ENCODE assay signal across 37 cellular contexts in the genomic region with DNA sequence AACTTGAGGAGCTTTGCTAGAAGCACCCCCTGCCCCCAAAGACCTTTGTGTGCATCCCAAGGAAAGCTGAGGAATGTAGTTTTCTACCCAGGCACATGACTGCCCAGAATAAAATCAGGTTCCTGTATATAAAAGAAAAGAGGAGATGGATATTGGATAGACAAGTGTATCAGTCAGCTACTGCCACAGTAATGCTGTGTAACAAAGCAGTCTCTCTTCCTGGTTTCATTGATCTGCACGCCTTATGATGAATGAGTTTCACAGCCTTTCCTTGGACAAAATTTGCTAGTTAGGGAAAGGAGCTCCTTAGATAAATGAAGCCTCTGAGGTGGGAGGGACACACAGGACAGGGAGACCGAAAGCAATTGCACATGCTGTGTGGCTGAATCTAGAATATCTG.
"Had no signal": no experiment of that assay in that cellular context is flagged by ENCODE, and none has a peak within 500 bp of the region (broad histone marks: within the 10 kb centered on the region; RNA-seq: fewer than 3 reads in every experiment).

No MANE protein-coding gene starts in this region.

- H3K4me1 Mint-ChIP-seq: activated B cell treated with CpG ODN at 0.5 μM for 24 hours; activated CD4-positive, alpha-beta T cell treated with anti-CD3 and anti-CD28 coated beads, Interleukin-2, amount 10 ng/mL, durations not matched to agents 24 days and 14 days; activated naive CD4-positive, alpha-beta T cell treated with anti-CD3 and anti-CD28 coated beads, Interleukin-2, amount 10 ng/mL, durations not matched to agents 7 days and 5 days; activated naive CD4-positive, alpha-beta T cell treated with anti-CD3 and anti-CD28 coated beads, Interleukin-2, amount 50 U/mL, for 24 hours; activated naive CD8-positive, alpha-beta T cell treated with anti-CD3 and anti-CD28 coated beads, Interleukin-2, amount 10 ng/mL, durations not matched to agents 7 days and 5 days; activated naive CD8-positive, alpha-beta T cell treated with anti-CD3 and anti-CD28 coated beads, Interleukin-2, amount 50 U/mL, for 24 hours; brain; central memory CD8-positive, alpha-beta T cell had no signal

- H3K36me3 ChIP-seq: ascending aorta, cardiac muscle cell had no signal

- H3K27me3 ChIP-seq: ascending aorta had no signal

- H3K36me3 Mint-ChIP-seq: activated CD4-positive, alpha-beta memory T cell treated with anti-CD3 and anti-CD28 coated beads for 36 hours; activated naive CD4-positive, alpha-beta T cell treated with anti-CD3 and anti-CD28 coated beads, Interleukin-2, amount 10 ng/mL, durations not matched to agents 7 days and 5 days; activated naive CD4-positive, alpha-beta T cell treated with anti-CD3 and anti-CD28 coated beads, Interleukin-2, amount 50 U/mL, for 24 hours; activated naive CD8-positive, alpha-beta T cell; activated naive CD8-positive, alpha-beta T cell treated with anti-CD3 and anti-CD28 coated beads, Interleukin-2, amount 10 ng/mL, durations not matched to agents 7 days and 5 days had no signal

- H3K27ac Mint-ChIP-seq: activated B cell treated with CpG ODN at 0.5 μM for 24 hours; activated CD4-positive, alpha-beta memory T cell treated with anti-CD3 and anti-CD28 coated beads for 36 hours; activated CD4-positive, alpha-beta T cell treated with anti-CD3 and anti-CD28 coated beads, Interleukin-2, amount 10 ng/mL, durations not matched to agents 24 days and 14 days; activated CD8-positive, alpha-beta T cell treated with anti-CD3 and anti-CD28 coated beads for 36 hours; activated naive CD4-positive, alpha-beta T cell treated with anti-CD3 and anti-CD28 coated beads, Interleukin-2, amount 10 ng/mL, durations not matched to agents 7 days and 5 days; activated naive CD4-positive, alpha-beta T cell treated with anti-CD3 and anti-CD28 coated beads, Interleukin-2, amount 50 U/mL, for 24 hours; activated naive CD8-positive, alpha-beta T cell; activated naive CD8-positive, alpha-beta T cell treated with anti-CD3 and anti-CD28 coated beads, Interleukin-2, amount 10 ng/mL, durations not matched to agents 7 days and 5 days; activated naive CD8-positive, alpha-beta T cell treated with anti-CD3 and anti-CD28 coated beads, Interleukin-2, amount 50 U/mL, for 24 hours; activated T-cell treated with anti-CD3 and anti-CD28 coated beads, Interleukin-2, amount 50 U/mL, for 72 hours; activated T-helper 2 cell treated with anti-CD3 and anti-CD28 coated beads, Interferon-gamma antibody, Interleukin-2, Interleukin-4, amounts not matched to agents 10 μg/mL and 5 μg/mL and 100 μg/mL, durations not matched to agents 14 hours and 24 hours and 36 hours; brain; T-helper 1 cell treated with Interleukin-12 subunit alpha and Interleukin-12 subunit beta and Interleukin-4 antibody, amounts not matched to agents 30 μg/mL and 1 μg/mL, for 36 hours; T-helper 2 cell treated with Interferon-gamma antibody and Interleukin-4, amounts not matched to agents 5 μg/mL and 100 μg/mL, for 36 hours had no signal

- H3K4me3 ChIP-seq: ascending aorta, cardiac muscle cell had no signal

- ATAC-seq: activated CD8-positive, alpha-beta T cell treated with anti-CD3 and anti-CD28 coated beads for 36 hours; activated naive CD8-positive, alpha-beta T cell treated with anti-CD3 and anti-CD28 coated beads, Interleukin-2, amount 50 U/mL, for 24 hours; activated T-cell treated with anti-CD3 and anti-CD28 coated beads, Interleukin-2, amount 50 U/mL, for 4 hours; activated T-cell treated with anti-CD3 and anti-CD28 coated beads, Interleukin-2, amount 50 U/mL, for 72 hours had no signal

- H3K27ac ChIP-seq: ascending aorta, cardiac muscle cell, VCaP had no signal

- H3K4me1 ChIP-seq: ascending aorta had no signal

- H3K9me3 ChIP-seq: ascending aorta had no signal

- DNase-seq: activated B cell treated with CpG ODN at 0.5 μM for 24 hours; activated CD4-positive, alpha-beta memory T cell treated with anti-CD3 and anti-CD28 coated beads for 36 hours; activated CD4-positive, alpha-beta T cell treated with anti-CD3 and anti-CD28 coated beads for 4 hours; activated CD4-positive, alpha-beta T cell treated with anti-CD3 and anti-CD28 coated beads, Interleukin-2, amount 10 ng/mL, durations not matched to agents 24 days and 14 days; activated CD4-positive, alpha-beta T cell treated with anti-CD3 and anti-CD28 coated beads, Interleukin-2, amount 50 U/mL, for 1 hour; activated CD4-positive, alpha-beta T cell treated with anti-CD3 and anti-CD28 coated beads, Interleukin-2, amount 50 U/mL, for 4 hours; activated CD4-positive, CD25-positive, alpha-beta regulatory T cell treated with anti-CD3 and anti-CD28 coated beads, Interleukin-2, amount 50 U/mL, for 72 hours; activated CD8-positive, alpha-beta memory T cell treated with anti-CD3 and anti-CD28 coated beads, Interleukin-2, amount 50 U/mL, for 4 hours; activated CD8-positive, alpha-beta T cell treated with anti-CD3 and anti-CD28 coated beads for 36 hours; activated effector memory CD4-positive, alpha-beta T cell treated with Interleukin-2 at 50 U/mL for 16 hours; activated gamma-delta T cell; activated naive CD4-positive, alpha-beta T cell treated with anti-CD3 and anti-CD28 coated beads, Interleukin-2, amount 10 ng/mL, durations not matched to agents 7 days and 5 days; activated naive CD4-positive, alpha-beta T cell treated with Interleukin-2 at 50 U/mL for 16 hours; activated naive CD8-positive, alpha-beta T cell treated with anti-CD3 and anti-CD28 coated beads, Interleukin-2, amount 10 ng/mL, durations not matched to agents 7 days and 5 days; activated naive CD8-positive, alpha-beta T cell treated with anti-CD3 and anti-CD28 coated beads, Interleukin-2, amount 50 U/mL, for 24 hours; activated T-cell treated with anti-CD3 and anti-CD28 coated beads for 4 hours; activated T-cell treated with anti-CD3 and anti-CD28 coated beads, Interleukin-2, amount 50 U/mL, for 1 hour; activated T-cell treated with anti-CD3 and anti-CD28 coated beads, Interleukin-2, amount 50 U/mL, for 4 hours; activated T-cell treated with anti-CD3 and anti-CD28 coated beads, Interleukin-2, amount 50 U/mL, for 72 hours; amygdala; anterior cingulate cortex; caudate nucleus; cerebellar nuclear complex; T-helper 2 cell; T-helper 9 cell had no signal

- H3K4me3 Mint-ChIP-seq: activated B cell treated with CpG ODN at 0.5 μM for 24 hours; activated CD4-positive, alpha-beta memory T cell treated with anti-CD3 and anti-CD28 coated beads for 36 hours; activated CD4-positive, alpha-beta T cell treated with anti-CD3 and anti-CD28 coated beads, Interleukin-2, amount 10 ng/mL, durations not matched to agents 24 days and 14 days; activated CD8-positive, alpha-beta T cell treated with anti-CD3 and anti-CD28 coated beads for 36 hours; activated naive CD4-positive, alpha-beta T cell treated with anti-CD3 and anti-CD28 coated beads, Interleukin-2, amount 10 ng/mL, durations not matched to agents 7 days and 5 days; activated naive CD4-positive, alpha-beta T cell treated with anti-CD3 and anti-CD28 coated beads, Interleukin-2, amount 50 U/mL, for 24 hours; activated naive CD8-positive, alpha-beta T cell; activated naive CD8-positive, alpha-beta T cell treated with anti-CD3 and anti-CD28 coated beads, Interleukin-2, amount 10 ng/mL, durations not matched to agents 7 days and 5 days; activated naive CD8-positive, alpha-beta T cell treated with anti-CD3 and anti-CD28 coated beads, Interleukin-2, amount 50 U/mL, for 24 hours; activated T-cell treated with anti-CD3 and anti-CD28 coated beads, Interleukin-2, amount 50 U/mL, for 4 hours; activated T-cell treated with anti-CD3 and anti-CD28 coated beads, Interleukin-2, amount 50 U/mL, for 72 hours; brain; central memory CD8-positive, alpha-beta T cell; T-helper 1 cell treated with Interleukin-12 subunit alpha and Interleukin-12 subunit beta and Interleukin-4 antibody, amounts not matched to agents 30 μg/mL and 1 μg/mL, for 36 hours; T-helper 2 cell treated with Interferon-gamma antibody and Interleukin-4, amounts not matched to agents 5 μg/mL and 100 μg/mL, for 36 hours had no signal

- H3K9me3 Mint-ChIP-seq: activated naive CD4-positive, alpha-beta T cell treated with anti-CD3 and anti-CD28 coated beads, Interleukin-2, amount 10 ng/mL, durations not matched to agents 7 days and 5 days had no signal

- FAIRE-seq: bronchial epithelial cell, TTC549 had no signal
